ENCODE assay signal across 8 cellular contexts in genomic region chr12:45216297-45216982, GRCh38. TPM values are rescaled to one million over a fixed set of nuclear protein-coding genes. Genes with fewer than 3 reads are reported as not detected.
DNase-seq lines count a peak whose midpoint lies in the region; TF ChIP-seq lines count a peak whose summit lies in the region.

No MANE protein-coding gene starts in this region.

- 1 to 2% methylated on average over 47 to 51 of the region's 62 CpGs for WGBS in GM23248 (ENCODE audit: low coverage in 1 of 2, low lambda C conversion rate in 2 of 2, missing lambda C conversion rate in 2 of 2), 2 experiments
- 0% methylated on average over 62 of the region's 62 CpGs for WGBS in ectodermal cell, 2 experiments

- H3K9ac ChIP-seq in GM23248: peak overlapping the region; percentile 95

- H2AFZ ChIP-seq in GM23248: peak overlapping the region; percentile 92

- H3K4me2 ChIP-seq in GM23248 (ENCODE audit: unreplicated experiment): peak overlapping the region; percentile 96

- DNase-seq in GM10266 (ENCODE audit: extremely low spot score): peak; percentile 49
- DNase-seq in GM23248: peak; percentile 73
- no peak for DNase-seq in LNCaP clone FGC (ENCODE audit: low read depth)
- DNase-seq in activated CD4-positive, alpha-beta T cell treated with anti-CD3 and anti-CD28 coated beads, Interleukin-2, amount 10 ng/mL, durations not matched to agents 24 days and 14 days: peak; percentile 86
- DNase-seq in medulla oblongata (ENCODE audit: extremely low spot score): peak; percentile 63
- peak; percentile 18 for DNase-seq in stimulated activated CD8-positive, alpha-beta memory T cell treated with anti-CD3 and anti-CD28 coated beads, Interleukin-15, amount 100 ng/mL, for 24 hours (ENCODE audit: low read depth)
- DNase-seq in DMS153 treated with DMSO at 0.1 percent for 48 hours (lab: John Stamatoyannopoulos, UW; ENCODE audit: unreplicated experiment): no peak

- peaks cover 50% of the 10 kb centered on the region for H3K79me2 ChIP-seq in GM23248 (ENCODE audit: insufficient read depth)

- H3K27ac ChIP-seq in GM23248 (peak overlapping the region; percentile 86), ectodermal cell (ENCODE audit: insufficient read depth, low read depth, low read length, poor library complexity, severe bottlenecking) (peak overlapping the region; percentile 80)

- H3K27ac Mint-ChIP-seq in activated CD4-positive, alpha-beta T cell treated with anti-CD3 and anti-CD28 coated beads, Interleukin-2, amount 10 ng/mL, durations not matched to agents 24 days and 14 days: peak overlapping the region; percentile 90

- intact Hi-C loops in activated CD4-positive, alpha-beta T cell treated with anti-CD3 and anti-CD28 coated beads, Interleukin-2, amount 10 ng/mL, durations not matched to agents 24 days and 14 days (cut with micrococcal nuclease): loop anchor here (2.0 to 5.0 kb wide), 3 partner anchors 44 to 776 kb away; partner anchors contain the start of gene SCAF11

- H3K9me3 Mint-ChIP-seq in activated CD4-positive, alpha-beta T cell treated with anti-CD3 and anti-CD28 coated beads, Interleukin-2, amount 10 ng/mL, durations not matched to agents 24 days and 14 days: no peaks in the 10 kb centered on the region

- in situ Hi-C loops in GM23248 (cut with MboI): no loop called here

- peaks cover 35% of the 10 kb centered on the region for H3K4me1 Mint-ChIP-seq in activated CD4-positive, alpha-beta T cell treated with anti-CD3 and anti-CD28 coated beads, Interleukin-2, amount 10 ng/mL, durations not matched to agents 24 days and 14 days

- no peaks in the 10 kb centered on the region for H3K9me2 ChIP-seq in GM23248 (ENCODE audit: insufficient read depth)

- peak overlapping the region; percentile 93 for H3K4me3 Mint-ChIP-seq in activated CD4-positive, alpha-beta T cell treated with anti-CD3 and anti-CD28 coated beads, Interleukin-2, amount 10 ng/mL, durations not matched to agents 24 days and 14 days

- H3K9me3 ChIP-seq in GM23248 (ENCODE audit: low read depth) (no peaks in the 10 kb centered on the region), ectodermal cell (ENCODE audit: control insufficient read depth, low read length) (no peaks in the 10 kb centered on the region)

- TF ChIP-seq CTCF in GM10266 (IDR thresholded peaks at IDR 0.05; ENCODE audit: control insufficient read depth, insufficient read depth, low read depth, missing control alignments) (peak; percentile 41), LNCaP clone FGC (IDR thresholded peaks at IDR 0.05; ENCODE audit: control insufficient read depth, extremely low read depth, insufficient read depth) (peak; percentile 26; the same call in 1 of the 2 replicates)

- H3F3A ChIP-seq in GM23248 (ENCODE audit: insufficient read depth): peaks cover 28% of the 10 kb centered on the region

- H4K20me1 ChIP-seq in GM23248 (ENCODE audit: insufficient read depth): no peaks in the 10 kb centered on the region

- H3K4me1 ChIP-seq in GM23248 (ENCODE audit: insufficient read depth) (peaks cover 21% of the 10 kb centered on the region), ectodermal cell (ENCODE audit: control insufficient read depth, insufficient read depth, low read length) (peaks cover 11% of the 10 kb centered on the region)

- no peaks in the 10 kb centered on the region for H3K27me3 Mint-ChIP-seq in activated CD4-positive, alpha-beta T cell treated with anti-CD3 and anti-CD28 coated beads, Interleukin-2, amount 10 ng/mL, durations not matched to agents 24 days and 14 days

- H3K36me3 ChIP-seq in GM23248 (ENCODE audit: low read depth): no peaks in the 10 kb centered on the region
- H3K36me3 ChIP-seq in ectodermal cell (ENCODE audit: control insufficient read depth, insufficient read depth, low read length): no peaks in the 10 kb centered on the region

- peak overlapping the region; percentile 95 for H3K4me3 ChIP-seq in GM23248
- H3K4me3 ChIP-seq in LNCaP clone FGC (ENCODE audit: low read depth, low read length): peak overlapping the region; percentile 84
- H3K4me3 ChIP-seq in ectodermal cell (ENCODE audit: insufficient read depth, low read depth, low read length): peak overlapping the region; percentile 88

- no peaks in the 10 kb centered on the region for H3K27me3 ChIP-seq in GM23248 (replicated peaks; ENCODE audit: insufficient read depth)
- no peaks in the 10 kb centered on the region for H3K27me3 ChIP-seq in ectodermal cell (ENCODE audit: control insufficient read depth, insufficient read depth, low read length, poor library complexity, severe bottlenecking)

- peaks cover 8% of the 10 kb centered on the region for H3K36me3 Mint-ChIP-seq in activated CD4-positive, alpha-beta T cell treated with anti-CD3 and anti-CD28 coated beads, Interleukin-2, amount 10 ng/mL, durations not matched to agents 24 days and 14 days (ENCODE audit: low read depth)

RNA-seq across cellular contexts. Expression of gene ANO6, which starts 0.5 kb away (rescaled TPM):
- total RNA-seq in GM23248 (2014; rRNA removed; shearing (Covaris generic)): 65.4 and 75.4 TPM in 2 replicates
- 48.4 and 50.1 TPM in 2 replicates for polyA plus RNA-seq in GM23248 (2016; fragmentation: Nextera tagmentation; extraction: Ambion mirVana)
- 24.1 and 24.8 TPM in 2 replicates for total RNA-seq in activated CD4-positive, alpha-beta T cell treated with anti-CD3 and anti-CD28 coated beads, Interleukin-2, amount 10 ng/mL, durations not matched to agents 24 days and 14 days
- 35.6 TPM for polyA plus RNA-seq in ectodermal cell (2013, experiment 1 of 4)
- polyA plus RNA-seq in ectodermal cell (2013, experiment 2 of 4): 35.8 TPM
- 26.6 TPM for polyA plus RNA-seq in ectodermal cell (2013, experiment 3 of 4)
- 31.7 TPM for polyA plus RNA-seq in ectodermal cell (2013, experiment 4 of 4)

Comparison
In these comparisons a context has a peak if more than half of its experiments do, and no peak if none do; other contexts are left out.
1. DNase-seq: peak in GM10266 (single experiment), GM23248 (single experiment), activated CD4-positive, alpha-beta T cell treated with anti-CD3 and anti-CD28 coated beads, Interleukin-2, amount 10 ng/mL, durations not matched to agents 24 days and 14 days (single experiment), medulla oblongata (single experiment) and stimulated activated CD8-positive, alpha-beta memory T cell treated with anti-CD3 and anti-CD28 coated beads, Interleukin-15, amount 100 ng/mL, for 24 hours (single experiment); none in LNCaP clone FGC (single experiment) and DMS153 treated with DMSO at 0.1 percent for 48 hours (single experiment).
2. Peak in every context shown above with its lines, with median percentiles within 50 percentile points of each other: H3K4me3 ChIP-seq.